Comparison of ENCODE assay signal across 34 cellular contexts in genomic region chr4:78200949-78201348, GRCh38.
DNase-seq lines count a peak whose midpoint lies in the region; ATAC-seq, FAIRE-seq and TF ChIP-seq lines count a peak whose summit lies in the region.
"Had no signal": no experiment of that assay in that cellular context is flagged by ENCODE, and none has a peak within 500 bp of the region (broad histone marks: within the 10 kb centered on the region; RNA-seq: fewer than 3 reads in every experiment).

No MANE protein-coding gene starts in this region.

- whole genome bisulfite sequencing in HepG2 (ENCODE audit: low lambda C conversion rate), result 0% methylated on average over 1 of the region's 1 CpG
- 38% methylated on average over 1 of the region's 1 CpG for WGBS in right lobe of liver (ENCODE audit: insufficient coverage, low coverage, low lambda C conversion rate, missing lambda C conversion rate)
- no CpG with 5 or more reads among the region's 1 CpG for WGBS in trophoblast cell (ENCODE audit: extremely low coverage, insufficient coverage, insufficient read length)

- H3K23ac ChIP-seq in trophoblast cell (ENCODE audit: low read length), result no peak overlapping the region

- peak overlapping the region; percentile 71 for H3K4ac ChIP-seq in trophoblast cell (ENCODE audit: low read depth, low read length)

- intact Hi-C loops in HepG2 (cut with micrococcal nuclease; ENCODE audit: unreplicated experiment), result loop anchor here (1.0 kb wide), 1 partner anchor 142 kb away; no protein-coding TSS in a partner anchor
- intact Hi-C loops in right lobe of liver (cut with DNase I), result no loop called here
- intact Hi-C loops in Caco-2 (cut with micrococcal nuclease; ENCODE audit: unreplicated experiment), result no loop called here

- CTCF ChIA-PET in HepG2 (lab: Yijun Ruan, JAX; ENCODE audit: low intra/inter-chr PET ratio, low total read pairs), result no interaction called here
- CTCF ChIA-PET in Caco-2 (lab: Charles Lee), result no interaction called here
- CTCF ChIA-PET in WTC11 (lab: Charles Lee), result no interaction called here

- DNase-seq in HepG2 (ENCODE audit: low spot score), result peak; percentile 84
- no peak for DNase-seq in right lobe of liver
- peak; percentile 34 to 46 for DNase-seq in Caco-2
- DNase-seq in WTC11 (ENCODE audit: low spot score), result no peak
- DNase-seq in trophoblast cell, result no peak
- no peak for DNase-seq in T-helper 17 cell
- no peak for DNase-seq in stimulated activated CD8-positive, alpha-beta memory T cell treated with anti-CD3 and anti-CD28 coated beads, Interleukin-4, amount 100 ng/mL, for 48 hours
- DNase-seq: 8988T; ACHN; AML-193; BE2C; C1 segment of cervical spinal cord; Calu3; CD4-positive, alpha-beta memory T cell; CD4-positive, alpha-beta T cell; CD4-positive, CD25-positive, alpha-beta regulatory T cell; CD8-positive, alpha-beta memory T cell; CD8-positive, alpha-beta T cell; COR-L47; DMS 273 treated with DMSO at 0.1 percent for 48 hours; DMS153; DMS53; DND-41; EL had no signal

- H3K4me2 ChIP-seq in HepG2 (ENCODE audit: low read depth, low read length) (no peak overlapping the region), trophoblast cell (ENCODE audit: low read length) (no peak overlapping the region)
- H3K4me2 ChIP-seq: A549; BLaER1; BLaER1 treated with 17β-estradiol and CSF1 and Interleukin-3, amounts not matched to agents 10 nM and 100 nM had no signal

- H3K27me3 ChIP-seq in HepG2 (ENCODE audit: control insufficient read depth in 1 of 2, insufficient read depth in 2 of 2, low read length in 2 of 2) (no peaks in the 10 kb centered on the region), right lobe of liver (no peaks in the 10 kb centered on the region), Caco-2 (replicated peaks; ENCODE audit: control insufficient read depth, insufficient read depth, low read length) (no peaks in the 10 kb centered on the region), trophoblast cell (ENCODE audit: insufficient read depth, low read length) (no peaks in the 10 kb centered on the region)
- H3K27me3 ChIP-seq: BE2C; BLaER1; BLaER1 treated with 17β-estradiol and CSF1 and Interleukin-3, amounts not matched to agents 10 nM and 100 nM had no signal

- no peak overlapping the region for H2AK5ac ChIP-seq in trophoblast cell (ENCODE audit: low read length)

- H3K4me3 Mint-ChIP-seq in Caco-2 (ENCODE audit: unreplicated experiment), result peak overlapping the region; percentile 26
- no peak overlapping the region for H3K4me3 Mint-ChIP-seq in WTC11
- H3K4me3 Mint-ChIP-seq in T-helper 17 cell, result no peak overlapping the region
- H3K4me3 Mint-ChIP-seq: B cell; CD14-positive monocyte; CD4-positive, alpha-beta memory T cell; CD4-positive, alpha-beta T cell; CD4-positive, CD25-positive, alpha-beta regulatory T cell; CD8-positive, alpha-beta memory T cell; CD8-positive, alpha-beta T cell had no signal

- H3K4me1 Mint-ChIP-seq in Caco-2 (ENCODE audit: low read depth, unreplicated experiment) (peaks cover 37% of the 10 kb centered on the region), WTC11 (peaks cover 36% of the 10 kb centered on the region), T-helper 17 cell (no peaks in the 10 kb centered on the region)
- H3K4me1 Mint-ChIP-seq: B cell; CD14-positive monocyte; CD4-positive, alpha-beta memory T cell; CD4-positive, CD25-positive, alpha-beta regulatory T cell; CD8-positive, alpha-beta memory T cell had no signal

- H3K27ac Mint-ChIP-seq in Caco-2 (ENCODE audit: unreplicated experiment), result no peak overlapping the region
- H3K27ac Mint-ChIP-seq in WTC11, result peak overlapping the region; percentile 19; the same call in 1 of the 2 replicates
- no peak overlapping the region for H3K27ac Mint-ChIP-seq in T-helper 17 cell
- H3K27ac Mint-ChIP-seq: B cell; CD14-positive monocyte; CD4-positive, alpha-beta memory T cell; CD4-positive, alpha-beta T cell; CD4-positive, CD25-positive, alpha-beta regulatory T cell; CD8-positive, alpha-beta memory T cell; CD8-positive, alpha-beta T cell had no signal

- ATAC-seq in HepG2 (peak; percentile 79), right lobe of liver (no peak), WTC11 (no peak), T-helper 17 cell (no peak), GM21360 (IDR thresholded peaks at IDR 0.05; ENCODE audit: unreplicated experiment) (no peak)
- ATAC-seq: A549; CD8-positive, alpha-beta T cell had no signal

- TF ChIP-seq CTCF in HepG2 (CRISPR knock-in tag; IDR thresholded peaks at IDR 0.05) (no peak), right lobe of liver (IDR thresholded peaks at IDR 0.05) (no peak), Caco-2 (IDR thresholded peaks at IDR 0.05; ENCODE audit: insufficient read depth in 1 of 2, low read depth in 1 of 2, low read length in 1 of 2, severe bottlenecking in 1 of 2, unreplicated experiment in 1 of 2) (no peak), WTC11 (IDR thresholded peaks at IDR 0.05) (no peak)

- H3K9ac ChIP-seq in HepG2 (ENCODE audit: insufficient read depth, low read depth, low read length), result no peak overlapping the region
- no peak overlapping the region for H3K9ac ChIP-seq in trophoblast cell (ENCODE audit: low read length)
- H3K9ac ChIP-seq: BLaER1; BLaER1 treated with 17β-estradiol and CSF1 and Interleukin-3, amounts not matched to agents 10 nM and 100 nM had no signal

- in situ Hi-C loops in HepG2 (cut with HindIII; ENCODE audit: extremely low pct_ligation_motif_present, low pct_unique_long_range_greater_than_20kb), result no loop called here

- peak in 1 of 2 experiments; percentile 90; a peak in 2 of 4 replicates for TF ChIP-seq EP300 in HepG2 (IDR thresholded peaks at IDR 0.05; ENCODE audit: low read depth in 2 of 2, low read length in 2 of 2)
- TF ChIP-seq EP300 in HepG2 (CRISPR knock-in tag; IDR thresholded peaks at IDR 0.05; ENCODE audit: borderline replicate concordance), result no peak

- H3K4me1 ChIP-seq in HepG2 (ENCODE audit: insufficient read depth, low read length) (peaks cover 89% of the 10 kb centered on the region), right lobe of liver (no peaks in the 10 kb centered on the region), Caco-2 (peaks cover 17% of the 10 kb centered on the region), trophoblast cell (ENCODE audit: control insufficient read depth in 1 of 2, insufficient read depth in 2 of 2, low read length in 2 of 2) (peaks cover 3 to 9% of the 10 kb centered on the region in 2 experiments)
- H3K4me1 ChIP-seq: A549, BLaER1 had no signal

- H2BK12ac ChIP-seq in trophoblast cell (ENCODE audit: low read length), result no peak overlapping the region

- H3K27ac ChIP-seq in HepG2 (ENCODE audit: extremely low read length, insufficient read depth, low read length), result no peak overlapping the region
- no peak overlapping the region for H3K27ac ChIP-seq in right lobe of liver
- H3K27ac ChIP-seq in trophoblast cell (ENCODE audit: low read depth, low read length), result no peak overlapping the region
- H3K27ac ChIP-seq: 22Rv1; A549; BLaER1; BLaER1 treated with 17β-estradiol and CSF1 and Interleukin-3, amounts not matched to agents 10 nM and 100 nM; C4-2B had no signal

- no peak overlapping the region for H2BK120ac ChIP-seq in trophoblast cell (ENCODE audit: insufficient read depth, low read length, poor library complexity)

- BruUV-seq in HepG2 (replicated peaks; lab: Mats Ljungman, UMichigan) (no TSS peak), Caco-2 (replicated peaks; lab: Mats Ljungman, UMichigan) (no TSS peak)

- no peak overlapping the region for H3K18ac ChIP-seq in trophoblast cell (ENCODE audit: low read length)

- peaks cover 5% of the 10 kb centered on the region for H3K79me1 ChIP-seq in trophoblast cell (ENCODE audit: low read length)

- H3K4me3 ChIP-seq in HepG2 (replicated peaks in 1 of 3; ENCODE audit: insufficient read depth in 1 of 3, low read depth in 2 of 3, low read length in 3 of 3) (no peak overlapping the region; a peak in 1 of 6 replicates), right lobe of liver (no peak overlapping the region), Caco-2 (ENCODE audit: low read depth, low read length) (no peak overlapping the region), trophoblast cell (ENCODE audit: low read depth, low read length) (no peak overlapping the region)
- H3K4me3 ChIP-seq: A549; BLaER1; BLaER1 treated with 17β-estradiol and CSF1 and Interleukin-3, amounts not matched to agents 10 nM and 100 nM had no signal

- TF ChIP-seq POLR2A in HepG2 (IDR thresholded peaks at IDR 0.05; ENCODE audit: insufficient read depth in 1 of 2, low read depth in 2 of 2, low read length in 2 of 2), result no peak
- TF ChIP-seq POLR2A in right lobe of liver (IDR thresholded peaks at IDR 0.05), result no peak

- H4K91ac ChIP-seq in trophoblast cell (ENCODE audit: low read depth, low read length), result no peak overlapping the region

- FAIRE-seq in HepG2 (lab: Jason Lieb, UNC), result peak; percentile 82
- FAIRE-seq: A204.1, A549, D721Med had no signal

- POLR2A ChIA-PET in HepG2 (lab: Yijun Ruan, JAX), result no interaction called here
- POLR2A ChIA-PET in Caco-2 (lab: Charles Lee), result no interaction called here
- POLR2A ChIA-PET in WTC11 (lab: Charles Lee), result no interaction called here

- no peaks in the 10 kb centered on the region for H3K9me3 Mint-ChIP-seq in Caco-2 (ENCODE audit: unreplicated experiment)
- peaks cover 6% of the 10 kb centered on the region for H3K9me3 Mint-ChIP-seq in WTC11
- H3K9me3 Mint-ChIP-seq: CD8-positive, alpha-beta T cell had no signal

- H2BK5ac ChIP-seq in trophoblast cell (ENCODE audit: low read depth, low read length, poor library complexity), result no peak overlapping the region

- H3K14ac ChIP-seq in trophoblast cell (ENCODE audit: low read length), result no peak overlapping the region

- no peak overlapping the region for H4K12ac ChIP-seq in trophoblast cell (ENCODE audit: low read depth, low read length)

- H4K8ac ChIP-seq in trophoblast cell (ENCODE audit: low read depth, low read length), result no peak overlapping the region

- no peaks in the 10 kb centered on the region for H3K36me3 ChIP-seq in HepG2 (replicated peaks in 1 of 2; ENCODE audit: control insufficient read depth in 1 of 2, insufficient read depth in 2 of 2, low read length in 2 of 2)
- no peaks in the 10 kb centered on the region for H3K36me3 ChIP-seq in right lobe of liver
- H3K36me3 ChIP-seq in Caco-2 (ENCODE audit: control insufficient read depth, insufficient read depth, low read length), result no peaks in the 10 kb centered on the region
- peaks cover 0 to 1% of the 10 kb centered on the region in 2 experiments for H3K36me3 ChIP-seq in trophoblast cell (ENCODE audit: control insufficient read depth in 1 of 2, insufficient read depth in 2 of 2, low read length in 2 of 2)
- H3K36me3 ChIP-seq: BE2C; BLaER1; BLaER1 treated with 17β-estradiol and CSF1 and Interleukin-3, amounts not matched to agents 10 nM and 100 nM had no signal

- H3K36me3 Mint-ChIP-seq in Caco-2 (ENCODE audit: insufficient read depth, unreplicated experiment) (no peaks in the 10 kb centered on the region), WTC11 (peaks cover 7% of the 10 kb centered on the region), T-helper 17 cell (ENCODE audit: low read depth) (no peaks in the 10 kb centered on the region)
- H3K36me3 Mint-ChIP-seq: CD14-positive monocyte; CD4-positive, alpha-beta memory T cell; CD4-positive, CD25-positive, alpha-beta regulatory T cell; CD8-positive, alpha-beta memory T cell; CD8-positive, alpha-beta T cell had no signal

- no peak for TF ChIP-seq RAD21 in HepG2 (CRISPR knock-in tag; IDR thresholded peaks at IDR 0.05)

- H3K79me2 ChIP-seq in HepG2 (ENCODE audit: insufficient read depth, low read length), result peaks cover 45% of the 10 kb centered on the region
- peaks cover 2% of the 10 kb centered on the region for H3K79me2 ChIP-seq in trophoblast cell (ENCODE audit: control insufficient read depth, insufficient read depth, low read length, poor library complexity)

- H4K20me1 ChIP-seq in HepG2 (ENCODE audit: insufficient read depth, low read length), result no peaks in the 10 kb centered on the region; the same call in 1 of the 2 replicates
- H4K20me1 ChIP-seq: BLaER1; BLaER1 treated with 17β-estradiol and CSF1 and Interleukin-3, amounts not matched to agents 10 nM and 100 nM had no signal

- no peaks in the 10 kb centered on the region for H3K9me3 ChIP-seq in HepG2 (ENCODE audit: low read length)
- no peaks in the 10 kb centered on the region for H3K9me3 ChIP-seq in right lobe of liver
- H3K9me3 ChIP-seq in Caco-2, result no peaks in the 10 kb centered on the region
- no peaks in the 10 kb centered on the region for H3K9me3 ChIP-seq in trophoblast cell (ENCODE audit: insufficient read depth, low read depth, low read length)
- H3K9me3 ChIP-seq in T-helper 17 cell (ENCODE audit: control insufficient read depth, low read length, poor library complexity, severe bottlenecking), result peaks cover 3% of the 10 kb centered on the region
- H3K9me3 ChIP-seq: A549; BE2C; BLaER1; BLaER1 treated with 17β-estradiol and CSF1 and Interleukin-3, amounts not matched to agents 10 nM and 100 nM had no signal

- H3K27me3 Mint-ChIP-seq in Caco-2 (ENCODE audit: insufficient read depth, unreplicated experiment) (no peaks in the 10 kb centered on the region), WTC11 (ENCODE audit: low read depth) (no peaks in the 10 kb centered on the region), T-helper 17 cell (peaks cover 40% of the 10 kb centered on the region)

- H2AFZ ChIP-seq in HepG2 (ENCODE audit: low read length) (no peak overlapping the region), trophoblast cell (ENCODE audit: insufficient read depth, low read length, poor library complexity) (no peak overlapping the region)

Comparison
In these comparisons a context has a peak if more than half of its experiments do, and no peak if none do; other contexts are left out.
1. DNase-seq: peak in HepG2 (single experiment) and Caco-2 (2 of 2); none in right lobe of liver (0 of 3), WTC11 (single experiment), trophoblast cell (0 of 2), T-helper 17 cell (0 of 3) and stimulated activated CD8-positive, alpha-beta memory T cell treated with anti-CD3 and anti-CD28 coated beads, Interleukin-4, amount 100 ng/mL, for 48 hours (single experiment).
2. Of the 50 proteins assayed by ChIP-seq in both HepG2 and WTC11: peak only in HepG2: FOXJ3, FOXP4 and TCF7; only in WTC11: none; in both: none; in neither: 45; mixed calls (peak in some experiments, not most) for 2.